In the genomic region with DNA sequence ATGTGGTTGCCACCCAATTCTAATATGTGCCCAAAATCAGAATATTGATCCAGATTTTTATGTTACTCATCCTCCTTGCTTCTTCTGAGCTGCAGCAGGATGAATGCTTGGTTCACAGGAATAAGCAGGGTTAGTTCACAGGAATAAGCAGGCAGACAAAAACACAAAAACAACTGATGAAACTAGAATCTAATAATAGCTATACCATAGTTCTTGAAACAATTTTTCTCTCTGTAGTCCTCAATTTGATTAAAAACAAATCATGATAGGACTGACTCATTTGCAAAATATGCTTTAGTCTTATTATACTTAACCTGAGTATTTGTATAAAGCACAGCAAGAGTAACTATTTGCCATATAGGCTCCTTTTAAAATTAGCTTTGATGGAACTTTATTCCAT, we compare ENCODE assay signal across 19 cellular contexts. TPM values are rescaled to one million over a fixed set of nuclear protein-coding genes. Genes with fewer than 3 reads are reported as not detected.
DNase-seq lines count a peak whose midpoint lies in the region; ATAC-seq, FAIRE-seq and TF ChIP-seq lines count a peak whose summit lies in the region.
"Had no signal": no experiment of that assay in that cellular context is flagged by ENCODE, and none has a peak within 500 bp of the region (broad histone marks: within the 10 kb centered on the region; RNA-seq: fewer than 3 reads in every experiment).

No MANE protein-coding gene starts in this region.

- no peak for TF ChIP-seq CTCF in SK-N-SH (IDR thresholded peaks at IDR 0.05)
- TF ChIP-seq CTCF in choroid plexus epithelial cell (conservative IDR thresholded peaks at IDR 0.05; ENCODE audit: low read depth, low read length): no peak

- H3K27ac ChIP-seq in GM23248: no peak overlapping the region
- peak overlapping the region in 1 of 2 experiments; percentile 40; a peak in 1 of 4 replicates for H3K27ac ChIP-seq in SK-N-SH (ENCODE audit: low read depth in 2 of 2, low read length in 1 of 2)

- H2AFZ ChIP-seq in GM23248 (no peak overlapping the region), SK-N-SH (ENCODE audit: low read depth) (no peak overlapping the region)

- H3F3A ChIP-seq in GM23248 (ENCODE audit: insufficient read depth) (no peaks in the 10 kb centered on the region), SK-N-SH (replicated peaks; ENCODE audit: insufficient read depth) (no peaks in the 10 kb centered on the region)

- DNase-seq in GM23248 (peak; percentile 27), SK-N-SH (no peak), choroid plexus epithelial cell (ENCODE audit: low read depth) (peak; percentile 35), GOT3 (lab: John Stamatoyannopoulos, UW) (no peak), GM12891 (ENCODE audit: insufficient read length, low spot score) (no peak), DMS 273 (lab: John Stamatoyannopoulos, UW; ENCODE audit: unreplicated experiment) (no peak)
- DNase-seq: ACHN; C1 segment of cervical spinal cord; Calu3; CD4-positive, alpha-beta T cell; DMS79; EL; H7; Kasumi-1; KBM-7 had no signal

- POLR2A ChIA-PET in SK-N-SH (lab: Yijun Ruan, JAX): no interaction called here

- TF ChIP-seq RAD21 in SK-N-SH (IDR thresholded peaks at IDR 0.05; ENCODE audit: low read length): no peak

- H3K79me2 ChIP-seq in GM23248 (ENCODE audit: insufficient read depth): no peaks in the 10 kb centered on the region
- no peaks in the 10 kb centered on the region for H3K79me2 ChIP-seq in SK-N-SH (ENCODE audit: insufficient read depth)

- H3K4me1 ChIP-seq in GM23248 (ENCODE audit: insufficient read depth) (peaks cover 13% of the 10 kb centered on the region), SK-N-SH (ENCODE audit: control insufficient read depth in 1 of 2, insufficient read depth in 2 of 2, low read depth in 1 of 2, low read length in 1 of 2) (no peaks in the 10 kb centered on the region; a peak in 1 of 4 replicates)

- H3K9ac ChIP-seq in GM23248 (no peak overlapping the region), SK-N-SH (no peak overlapping the region)

- H3K4me3 ChIP-seq in GM23248 (no peak overlapping the region), SK-N-SH (ENCODE audit: low read depth in 2 of 2, low read length in 1 of 2) (no peak overlapping the region), choroid plexus epithelial cell (ENCODE audit: low read depth, low read length) (no peak overlapping the region)

- no peaks in the 10 kb centered on the region for H4K20me1 ChIP-seq in GM23248 (ENCODE audit: insufficient read depth)
- H4K20me1 ChIP-seq in SK-N-SH (ENCODE audit: insufficient read depth): no peaks in the 10 kb centered on the region

- no peak for TF ChIP-seq EP300 in SK-N-SH (IDR thresholded peaks at IDR 0.05; ENCODE audit: borderline replicate concordance in 1 of 2, low read depth in 1 of 2, low read length in 1 of 2)

- in situ Hi-C loops in GM23248 (cut with MboI): no loop called here

- H3K4me2 ChIP-seq in GM23248 (ENCODE audit: unreplicated experiment) (no peak overlapping the region), SK-N-SH (no peak overlapping the region)

- FAIRE-seq in GM12891 (lab: Jason Lieb, UNC): no peak
- FAIRE-seq: G401.6, GM12892, GM19239 had no signal

- CTCF ChIA-PET in SK-N-SH (lab: Yijun Ruan, JAX): interaction anchor here (1.1 kb wide), 1 partner anchor 40 kb away, joined by 3 read pairs; no protein-coding TSS in a partner anchor

- H3K9me3 ChIP-seq in GM23248 (ENCODE audit: low read depth): no peaks in the 10 kb centered on the region
- 0 out of 2 replicates have a peak, but pooled peaks cover 3% of the 10 kb centered on the region for H3K9me3 ChIP-seq in SK-N-SH

- ATAC-seq in GM21526 (IDR thresholded peaks at IDR 0.05; ENCODE audit: low FRiP score, unreplicated experiment): no peak

- no peaks in the 10 kb centered on the region for H3K9me2 ChIP-seq in GM23248 (ENCODE audit: insufficient read depth)
- H3K9me2 ChIP-seq in SK-N-SH: no peaks in the 10 kb centered on the region

- no peaks in the 10 kb centered on the region for H3K27me3 ChIP-seq in GM23248 (replicated peaks; ENCODE audit: insufficient read depth)
- H3K27me3 ChIP-seq in SK-N-SH (ENCODE audit: insufficient read depth): no peaks in the 10 kb centered on the region

- no peaks in the 10 kb centered on the region for H3K36me3 ChIP-seq in GM23248 (ENCODE audit: low read depth)
- H3K36me3 ChIP-seq in SK-N-SH (replicated peaks in 1 of 2; ENCODE audit: control insufficient read depth in 1 of 2, insufficient read depth in 2 of 2, low read length in 1 of 2): no peaks in the 10 kb centered on the region

- TF ChIP-seq POLR2A in GM12891 (IDR thresholded peaks at IDR 0.05; ENCODE audit: low read depth, low read length): no peak

TF ChIP-seq in SK-N-SH, 30 proteins besides CTCF, POLR2A, EP300 and RAD21 (continues in another document):
- TF ChIP-seq, protein P1, sequence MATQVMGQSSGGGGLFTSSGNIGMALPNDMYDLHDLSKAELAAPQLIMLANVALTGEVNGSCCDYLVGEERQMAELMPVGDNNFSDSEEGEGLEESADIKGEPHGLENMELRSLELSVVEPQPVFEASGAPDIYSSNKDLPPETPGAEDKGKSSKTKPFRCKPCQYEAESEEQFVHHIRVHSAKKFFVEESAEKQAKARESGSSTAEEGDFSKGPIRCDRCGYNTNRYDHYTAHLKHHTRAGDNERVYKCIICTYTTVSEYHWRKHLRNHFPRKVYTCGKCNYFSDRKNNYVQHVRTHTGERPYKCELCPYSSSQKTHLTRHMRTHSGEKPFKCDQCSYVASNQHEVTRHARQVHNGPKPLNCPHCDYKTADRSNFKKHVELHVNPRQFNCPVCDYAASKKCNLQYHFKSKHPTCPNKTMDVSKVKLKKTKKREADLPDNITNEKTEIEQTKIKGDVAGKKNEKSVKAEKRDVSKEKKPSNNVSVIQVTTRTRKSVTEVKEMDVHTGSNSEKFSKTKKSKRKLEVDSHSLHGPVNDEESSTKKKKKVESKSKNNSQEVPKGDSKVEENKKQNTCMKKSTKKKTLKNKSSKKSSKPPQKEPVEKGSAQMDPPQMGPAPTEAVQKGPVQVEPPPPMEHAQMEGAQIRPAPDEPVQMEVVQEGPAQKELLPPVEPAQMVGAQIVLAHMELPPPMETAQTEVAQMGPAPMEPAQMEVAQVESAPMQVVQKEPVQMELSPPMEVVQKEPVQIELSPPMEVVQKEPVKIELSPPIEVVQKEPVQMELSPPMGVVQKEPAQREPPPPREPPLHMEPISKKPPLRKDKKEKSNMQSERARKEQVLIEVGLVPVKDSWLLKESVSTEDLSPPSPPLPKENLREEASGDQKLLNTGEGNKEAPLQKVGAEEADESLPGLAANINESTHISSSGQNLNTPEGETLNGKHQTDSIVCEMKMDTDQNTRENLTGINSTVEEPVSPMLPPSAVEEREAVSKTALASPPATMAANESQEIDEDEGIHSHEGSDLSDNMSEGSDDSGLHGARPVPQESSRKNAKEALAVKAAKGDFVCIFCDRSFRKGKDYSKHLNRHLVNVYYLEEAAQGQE (IDR thresholded peaks at IDR 0.05; ENCODE audit: low read depth, low read length): no peak

TF ChIP-seq in GM12891, 5 proteins besides CTCF, POLR2A, EP300 and RAD21:
- TF ChIP-seq TAF1 (IDR thresholded peaks at IDR 0.05; ENCODE audit: low read depth, low read length): no peak
- no peak for TF ChIP-seq SPI1 (IDR thresholded peaks at IDR 0.05; ENCODE audit: low read depth, low read length)
- no peak for TF ChIP-seq POLR2AphosphoS5 (IDR thresholded peaks at IDR 0.05; ENCODE audit: low read depth, low read length)
- no peak for TF ChIP-seq PAX5 (IDR thresholded peaks at IDR 0.05; ENCODE audit: insufficient read depth, low read length, severe bottlenecking)
- no peak for TF ChIP-seq POU2F2 (IDR thresholded peaks at IDR 0.05; ENCODE audit: low read depth, low read length)

RNA-seq across cellular contexts. Expression of a gene that starts 24.4 kb away (rescaled TPM):
- total RNA-seq in GM23248 (2014; rRNA removed; shearing (Covaris generic)): 43.3 and 47.3 TPM in 2 replicates
- polyA plus RNA-seq in GM23248 (2016; fragmentation: Nextera tagmentation; extraction: Ambion mirVana) (20.1 and 20.3 TPM in 2 replicates), SK-N-SH (2012; rRNA removed) (8.6 and 12.2 TPM in 2 replicates)
- 12.2 and 14.3 TPM in 2 replicates for polyA plus RNA-seq in SK-N-SH (2012; cell fraction: cytosol; rRNA removed)
- polyA plus RNA-seq in SK-N-SH (2012; cell fraction: nucleus; rRNA removed): 9.5 and 23.9 TPM in 2 replicates
- polyA plus RNA-seq in GM12891 (2012; ENCODE audit: low read depth, missing spikeins): 4.4 TPM

Comparison
In these comparisons a context has a peak if more than half of its experiments do, and no peak if none do; other contexts are left out.
1. DNase-seq: peak in GM23248 (single experiment) and choroid plexus epithelial cell (single experiment); none in SK-N-SH (single experiment), GOT3 (single experiment), GM12891 (single experiment) and DMS 273 (single experiment).